ENCODE assay signal across 1 cellular context in genomic region chr10:125208854-125209545, GRCh38.
TF ChIP-seq lines count a peak whose summit lies in the region.

No MANE protein-coding gene starts in this region.

TF ChIP-seq in SK-N-SH, 30 proteins besides CTCF, POLR2A, EP300 and RAD21 (continued from another document):
- no peak for TF ChIP-seq REST (IDR thresholded peaks at IDR 0.05; ENCODE audit: low read depth, low read length)
- TF ChIP-seq ELF1 (IDR thresholded peaks at IDR 0.05) = no peak
- no peak for TF ChIP-seq NFIC (IDR thresholded peaks at IDR 0.05; ENCODE audit: borderline replicate concordance)
- no peak for TF ChIP-seq USF1 (IDR thresholded peaks at IDR 0.05; ENCODE audit: borderline replicate concordance, low read depth)
- no peak for TF ChIP-seq JUND (IDR thresholded peaks at IDR 0.05)
- no peak for TF ChIP-seq FOSL2 (IDR thresholded peaks at IDR 0.05; ENCODE audit: borderline replicate concordance, low read depth)
- TF ChIP-seq ZBTB33 (IDR thresholded peaks at IDR 0.05; ENCODE audit: borderline replicate concordance, low read depth) = no peak
- TF ChIP-seq FOXM1 (IDR thresholded peaks at IDR 0.05; ENCODE audit: low read depth) = no peak
- no peak for TF ChIP-seq TEAD4 (IDR thresholded peaks at IDR 0.05; ENCODE audit: borderline replicate concordance, insufficient read depth)
- no peak for TF ChIP-seq NRF1 (IDR thresholded peaks at IDR 0.05; ENCODE audit: low read depth, low read length)
- no peak for TF ChIP-seq FOXJ3 (CRISPR knock-in tag; IDR thresholded peaks at IDR 0.05)
- no peak for TF ChIP-seq MXI1 (IDR thresholded peaks at IDR 0.05; ENCODE audit: low read depth, low read length)
- TF ChIP-seq, protein P1, sequence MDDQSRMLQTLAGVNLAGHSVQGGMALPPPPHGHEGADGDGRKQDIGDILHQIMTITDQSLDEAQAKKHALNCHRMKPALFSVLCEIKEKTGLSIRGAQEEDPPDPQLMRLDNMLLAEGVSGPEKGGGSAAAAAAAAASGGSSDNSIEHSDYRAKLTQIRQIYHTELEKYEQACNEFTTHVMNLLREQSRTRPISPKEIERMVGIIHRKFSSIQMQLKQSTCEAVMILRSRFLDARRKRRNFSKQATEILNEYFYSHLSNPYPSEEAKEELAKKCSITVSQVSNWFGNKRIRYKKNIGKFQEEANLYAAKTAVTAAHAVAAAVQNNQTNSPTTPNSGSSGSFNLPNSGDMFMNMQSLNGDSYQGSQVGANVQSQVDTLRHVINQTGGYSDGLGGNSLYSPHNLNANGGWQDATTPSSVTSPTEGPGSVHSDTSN (IDR thresholded peaks at IDR 0.05) = no peak
- TF ChIP-seq, protein P2, sequence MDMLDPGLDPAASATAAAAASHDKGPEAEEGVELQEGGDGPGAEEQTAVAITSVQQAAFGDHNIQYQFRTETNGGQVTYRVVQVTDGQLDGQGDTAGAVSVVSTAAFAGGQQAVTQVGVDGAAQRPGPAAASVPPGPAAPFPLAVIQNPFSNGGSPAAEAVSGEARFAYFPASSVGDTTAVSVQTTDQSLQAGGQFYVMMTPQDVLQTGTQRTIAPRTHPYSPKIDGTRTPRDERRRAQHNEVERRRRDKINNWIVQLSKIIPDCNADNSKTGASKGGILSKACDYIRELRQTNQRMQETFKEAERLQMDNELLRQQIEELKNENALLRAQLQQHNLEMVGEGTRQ (IDR thresholded peaks at IDR 0.05; ENCODE audit: borderline replicate concordance, low read depth, low read length) = no peak
- TF ChIP-seq RFX5 (IDR thresholded peaks at IDR 0.05; ENCODE audit: low read length) = no peak
- no peak for TF ChIP-seq GATA2 (CRISPR knock-in tag; IDR thresholded peaks at IDR 0.05)
- TF ChIP-seq SIN3A (IDR thresholded peaks at IDR 0.05; ENCODE audit: borderline replicate concordance, low read depth, low read length) = no peak
